26 cellular contexts compared by ENCODE assay signal in the genomic region with DNA sequence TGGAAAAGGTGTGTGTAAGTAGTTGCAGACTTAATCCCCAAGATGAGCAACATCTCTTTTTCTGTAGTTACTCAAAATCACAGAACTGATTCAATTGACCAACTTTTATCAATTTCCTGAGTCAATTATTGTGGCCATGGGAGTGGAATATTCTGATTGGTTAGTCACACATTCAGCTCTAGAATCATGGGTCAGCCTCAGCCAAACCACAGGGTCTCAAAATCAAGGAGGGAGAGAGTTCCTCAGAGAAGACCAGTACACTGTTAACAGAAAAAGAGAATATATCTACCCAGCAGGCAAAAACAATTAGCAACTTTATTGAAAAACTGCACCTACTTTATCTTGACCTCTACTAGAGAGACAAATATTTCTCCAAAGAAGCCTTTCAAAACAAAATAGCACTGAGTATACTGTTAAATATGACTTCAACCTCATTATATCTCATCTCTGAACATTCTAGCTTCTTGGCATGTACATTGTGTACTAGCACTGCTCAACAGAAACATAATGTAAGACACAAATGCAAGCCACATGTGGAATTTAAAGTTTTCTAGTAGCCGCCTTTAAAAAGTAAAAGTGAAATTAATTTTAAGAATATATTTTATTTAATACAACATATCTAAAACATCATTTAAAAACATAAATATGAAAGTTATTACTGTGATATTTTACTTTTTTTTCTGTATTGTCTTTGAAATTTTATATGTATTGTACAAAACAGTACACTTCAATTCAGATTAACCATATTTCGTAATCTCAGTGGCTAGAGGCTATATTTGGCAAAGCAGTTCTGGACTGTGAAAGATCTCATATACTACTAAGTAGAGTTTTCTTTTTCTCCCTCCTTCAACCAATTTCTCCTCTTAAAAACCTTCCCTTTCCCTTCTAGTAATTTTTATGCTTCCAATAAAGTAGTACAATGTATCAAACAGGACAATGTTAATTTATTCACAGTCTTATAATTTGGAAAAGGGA. TPM values are rescaled to one million over a fixed set of nuclear protein-coding genes. Genes with fewer than 3 reads are reported as not detected.
DNase-seq lines count a peak whose midpoint lies in the region; FAIRE-seq and TF ChIP-seq lines count a peak whose summit lies in the region.
"Had no signal": no experiment of that assay in that cellular context is flagged by ENCODE, and none has a peak within 500 bp of the region (broad histone marks: within the 10 kb centered on the region; RNA-seq: fewer than 3 reads in every experiment).

No MANE protein-coding gene starts in this region.

- H3K27ac ChIP-seq in breast epithelium: no peak overlapping the region
- peak overlapping the region; percentile 98 for H3K27ac ChIP-seq in SK-N-MC
- peak overlapping the region; percentile 5 for H3K27ac ChIP-seq in suprapubic skin
- H3K27ac ChIP-seq: A549, KMS-11 had no signal

- H3K9me3 Mint-ChIP-seq in MCF 10A (ENCODE audit: unreplicated experiment): peaks cover 9% of the 10 kb centered on the region
- no peaks in the 10 kb centered on the region for H3K9me3 Mint-ChIP-seq in HFFc6
- H3K9me3 Mint-ChIP-seq: activated CD4-positive, alpha-beta memory T cell treated with anti-CD3 and anti-CD28 coated beads, Interleukin-2, amount 10 ng/mL, durations not matched to agents 7 days and 5 days; activated naive CD8-positive, alpha-beta T cell treated with anti-CD3 and anti-CD28 coated beads, Interleukin-2, amount 10 ng/mL, durations not matched to agents 7 days and 5 days had no signal

- H3K27ac Mint-ChIP-seq in MCF 10A (ENCODE audit: low read depth, unreplicated experiment): peak overlapping the region; percentile 85
- no peak overlapping the region for H3K27ac Mint-ChIP-seq in HFFc6
- H3K27ac Mint-ChIP-seq: activated CD4-positive, alpha-beta memory T cell treated with anti-CD3 and anti-CD28 coated beads, Interleukin-2, amount 10 ng/mL, durations not matched to agents 7 days and 5 days; activated naive CD8-positive, alpha-beta T cell treated with anti-CD3 and anti-CD28 coated beads, Interleukin-2, amount 10 ng/mL, durations not matched to agents 7 days and 5 days; WTC11 had no signal

- no peak for FAIRE-seq in RCC 7860 (lab: Jason Lieb, UNC)
- FAIRE-seq: A549, GM12878 had no signal

- CTCF ChIA-PET in MCF 10A (lab: Yijun Ruan, JAX): interaction anchor here (0.7 kb wide), 2 partner anchors 216 to 847 kb away, joined by 3 to 5 read pairs; no protein-coding TSS in a partner anchor

- no peaks in the 10 kb centered on the region for H3K27me3 Mint-ChIP-seq in MCF 10A (ENCODE audit: insufficient read depth, unreplicated experiment)
- H3K27me3 Mint-ChIP-seq in HFFc6 (ENCODE audit: insufficient read depth): peaks cover 5% of the 10 kb centered on the region

- TF ChIP-seq EP300 in suprapubic skin (IDR thresholded peaks at IDR 0.05): no peak

- POLR2A ChIA-PET in MCF 10A (lab: Yijun Ruan, JAX): interaction anchor here (0.7 to 1.5 kb wide), 5 partner anchors 11 to 152 kb away, joined by 3 to 6 read pairs (median 3); a partner anchor contains a TSS

- WGBS in suprapubic skin: 64% methylated on average over 2 of the region's 2 CpGs

- H3K36me3 ChIP-seq in breast epithelium: no peaks in the 10 kb centered on the region
- H3K36me3 ChIP-seq in SK-N-MC (ENCODE audit: insufficient read depth, low read length): no peaks in the 10 kb centered on the region
- no peaks in the 10 kb centered on the region for H3K36me3 ChIP-seq in suprapubic skin

- H3K4me1 Mint-ChIP-seq in MCF 10A (ENCODE audit: insufficient read depth, unreplicated experiment): peaks cover 8% of the 10 kb centered on the region
- H3K4me1 Mint-ChIP-seq in HFFc6 (ENCODE audit: low read depth): no peaks in the 10 kb centered on the region
- H3K4me1 Mint-ChIP-seq: activated CD4-positive, alpha-beta memory T cell treated with anti-CD3 and anti-CD28 coated beads, Interleukin-2, amount 10 ng/mL, durations not matched to agents 7 days and 5 days; activated naive CD8-positive, alpha-beta T cell treated with anti-CD3 and anti-CD28 coated beads, Interleukin-2, amount 10 ng/mL, durations not matched to agents 7 days and 5 days had no signal

- H3K4me3 ChIP-seq in breast epithelium: no peak overlapping the region
- peak overlapping the region; percentile 64 for H3K4me3 ChIP-seq in SK-N-MC
- H3K4me3 ChIP-seq in suprapubic skin: no peak overlapping the region
- H3K4me3 ChIP-seq: A549, GM12878, skin epidermis had no signal

- H3K4me1 ChIP-seq in breast epithelium: no peaks in the 10 kb centered on the region
- peaks cover 7% of the 10 kb centered on the region for H3K4me1 ChIP-seq in suprapubic skin
- H3K4me1 ChIP-seq: A549 had no signal

- peak overlapping the region; percentile 71 for H3K9ac ChIP-seq in SK-N-MC (ENCODE audit: insufficient read length)
- H3K9ac ChIP-seq: KMS-11 had no signal

- TF ChIP-seq POLR2A in breast epithelium (IDR thresholded peaks at IDR 0.05) (no peak), suprapubic skin (IDR thresholded peaks at IDR 0.05) (no peak)

- TF ChIP-seq CTCF in MCF 10A (IDR thresholded peaks at IDR 0.05; ENCODE audit: unreplicated experiment) (no peak), breast epithelium (IDR thresholded peaks at IDR 0.05) (no peak), suprapubic skin (IDR thresholded peaks at IDR 0.05) (no peak), HFFc6 (IDR thresholded peaks at IDR 0.05) (no peak)

- H3K9me3 ChIP-seq in breast epithelium (no peaks in the 10 kb centered on the region), SK-N-MC (ENCODE audit: low read depth, low read length) (no peaks in the 10 kb centered on the region), suprapubic skin (no peaks in the 10 kb centered on the region)
- H3K9me3 ChIP-seq: A549 had no signal

- no peak overlapping the region for H3K4me3 Mint-ChIP-seq in MCF 10A (ENCODE audit: unreplicated experiment)
- H3K4me3 Mint-ChIP-seq in HFFc6: no peak overlapping the region
- H3K4me3 Mint-ChIP-seq: activated CD4-positive, alpha-beta memory T cell treated with anti-CD3 and anti-CD28 coated beads, Interleukin-2, amount 10 ng/mL, durations not matched to agents 7 days and 5 days; activated naive CD8-positive, alpha-beta T cell treated with anti-CD3 and anti-CD28 coated beads, Interleukin-2, amount 10 ng/mL, durations not matched to agents 7 days and 5 days; WTC11 had no signal

- no TSS peak for BruUV-seq in MCF 10A (replicated peaks; lab: Mats Ljungman, UMichigan)

- intact Hi-C loops in MCF 10A (cut with micrococcal nuclease) (no loop called here), breast epithelium (cut with DNase I; ENCODE audit: low total_unique reads) (no loop called here)

- H3K36me3 Mint-ChIP-seq in MCF 10A (ENCODE audit: insufficient read depth, unreplicated experiment) (peaks cover 6% of the 10 kb centered on the region), HFFc6 (ENCODE audit: low read depth) (no peaks in the 10 kb centered on the region)
- H3K36me3 Mint-ChIP-seq: activated naive CD8-positive, alpha-beta T cell treated with anti-CD3 and anti-CD28 coated beads, Interleukin-2, amount 10 ng/mL, durations not matched to agents 7 days and 5 days; WTC11 had no signal

- DNase-seq in MCF 10A (ENCODE audit: unreplicated experiment): peak; percentile 42
- no peak for DNase-seq in breast epithelium (ENCODE audit: low spot score in 2 of 2)
- no peak for DNase-seq in SK-N-MC (ENCODE audit: low read depth, low spot score)
- peak; percentile 41 for DNase-seq in fibroblast of peridontal ligament (ENCODE audit: extremely low read depth)
- no peak for DNase-seq in suprapubic skin (ENCODE audit: low spot score in 2 of 2)
- DNase-seq in RCC 7860 (ENCODE audit: low spot score): no peak
- no peak for DNase-seq in HFFc6
- DNase-seq in inferior parietal cortex (ENCODE audit: extremely low spot score): no peak
- DNase-seq: activated CD4-positive, alpha-beta memory T cell treated with anti-CD3 and anti-CD28 coated beads, Interleukin-2, amount 10 ng/mL, durations not matched to agents 7 days and 5 days; activated effector memory CD4-positive, alpha-beta T cell treated with Interleukin-2 at 50 U/mL for 16 hours; activated naive CD8-positive, alpha-beta T cell treated with anti-CD3 and anti-CD28 coated beads, Interleukin-2, amount 10 ng/mL, durations not matched to agents 7 days and 5 days; COR-L47; DND-41; effector memory CD4-positive, alpha-beta T cell; H7; NCI-H1048; NCI-H187; NCI-H526; stimulated activated CD4-positive, alpha-beta T cell treated with anti-CD3 and anti-CD28 coated beads, Interleukin-2, amount 100 ng/mL, for 24 hours; SW 1271; T1000 had no signal

- no peaks in the 10 kb centered on the region for H3K27me3 ChIP-seq in breast epithelium
- no peaks in the 10 kb centered on the region for H3K27me3 ChIP-seq in suprapubic skin

RNA-seq across cellular contexts. Expression of a gene that starts 11.8 kb away (rescaled TPM):
- total RNA-seq in MCF 10A (2022) (10.7 and 14.1 TPM in 2 replicates), breast epithelium (10 to 100 TPM; 23.9 to 34.1 (median 29.6) TPM), suprapubic skin (10 to 100 TPM; 14.9 to 26.4 (median 19.6) TPM)
- total RNA-seq in HFFc6 (2021; fragmentation: NEBNext Ultra II Directional; extraction: Animal tissue kit (Norgen Biotek cat#: 25700)): 10 to 100 TPM in 4 of 6 experiments, 1 to 10 TPM in 2; 7.2 to 11.5 (median 10.2) TPM

Comparison
In these comparisons a context has a peak if more than half of its experiments do, and no peak if none do; other contexts are left out.
1. DNase-seq: peak in MCF 10A (single experiment) and fibroblast of peridontal ligament (single experiment); none in breast epithelium (0 of 2), SK-N-MC (single experiment), suprapubic skin (0 of 2), RCC 7860 (single experiment), HFFc6 (single experiment) and inferior parietal cortex (single experiment).
2. H3K27ac ChIP-seq: peak in SK-N-MC (single experiment) and suprapubic skin (single experiment); none in breast epithelium (0 of 2).